13 cellular contexts compared by ENCODE assay signal in genomic region chr16:72284042-72284789, GRCh38.
"Had no signal": no experiment of that assay in that cellular context is flagged by ENCODE, and none has a peak within 500 bp of the region (broad histone marks: within the 10 kb centered on the region; RNA-seq: fewer than 3 reads in every experiment).

No MANE protein-coding gene starts in this region.

- H3K36me3 ChIP-seq: ascending aorta, gastroesophageal sphincter, stomach, thyroid gland had no signal

- DNase-seq: activated CD4-positive, alpha-beta memory T cell treated with anti-CD3 and anti-CD28 coated beads, Interleukin-2, amount 10 ng/mL, durations not matched to agents 7 days and 5 days; activated naive CD8-positive, alpha-beta T cell treated with anti-CD3 and anti-CD28 coated beads, Interleukin-2, amount 10 ng/mL, durations not matched to agents 7 days and 5 days; activated T-cell treated with anti-CD3 and anti-CD28 coated beads, Interleukin-2, amount 50 U/mL, for 72 hours; effector CD8-positive, alpha-beta T cell; stimulated activated CD4-positive, alpha-beta T cell treated with anti-CD3 and anti-CD28 coated beads, Interleukin-4, amount 100 ng/mL, for 4 hours; stomach; T-helper 9 cell; thyroid gland had no signal

- H3K4me1 Mint-ChIP-seq: activated CD4-positive, alpha-beta memory T cell treated with anti-CD3 and anti-CD28 coated beads, Interleukin-2, amount 10 ng/mL, durations not matched to agents 7 days and 5 days; activated naive CD8-positive, alpha-beta T cell treated with anti-CD3 and anti-CD28 coated beads, Interleukin-2, amount 10 ng/mL, durations not matched to agents 7 days and 5 days had no signal

- H3K27me3 ChIP-seq: ascending aorta, gastroesophageal sphincter, stomach, thyroid gland had no signal

- H3K27ac ChIP-seq: ascending aorta, coronary artery, gastroesophageal sphincter, parathyroid adenoma, stomach, thyroid gland had no signal

- H2AFZ ChIP-seq: parathyroid adenoma had no signal

- H3K27me3 Mint-ChIP-seq: activated CD4-positive, alpha-beta memory T cell treated with anti-CD3 and anti-CD28 coated beads, Interleukin-2, amount 10 ng/mL, durations not matched to agents 7 days and 5 days; activated naive CD8-positive, alpha-beta T cell treated with anti-CD3 and anti-CD28 coated beads, Interleukin-2, amount 10 ng/mL, durations not matched to agents 7 days and 5 days had no signal

- H3K4me3 ChIP-seq: ascending aorta, coronary artery, gastroesophageal sphincter, stomach, thyroid gland had no signal

- ATAC-seq: activated T-cell treated with anti-CD3 and anti-CD28 coated beads, Interleukin-2, amount 50 U/mL, for 72 hours; gastroesophageal sphincter had no signal

- H3K4me3 Mint-ChIP-seq: activated CD4-positive, alpha-beta memory T cell treated with anti-CD3 and anti-CD28 coated beads, Interleukin-2, amount 10 ng/mL, durations not matched to agents 7 days and 5 days; activated naive CD8-positive, alpha-beta T cell treated with anti-CD3 and anti-CD28 coated beads, Interleukin-2, amount 10 ng/mL, durations not matched to agents 7 days and 5 days; activated T-cell treated with anti-CD3 and anti-CD28 coated beads, Interleukin-2, amount 50 U/mL, for 72 hours; mesothelial cell of epicardium had no signal

- H3K9ac ChIP-seq: parathyroid adenoma had no signal

- H3K27ac Mint-ChIP-seq: activated CD4-positive, alpha-beta memory T cell treated with anti-CD3 and anti-CD28 coated beads, Interleukin-2, amount 10 ng/mL, durations not matched to agents 7 days and 5 days; activated naive CD8-positive, alpha-beta T cell treated with anti-CD3 and anti-CD28 coated beads, Interleukin-2, amount 10 ng/mL, durations not matched to agents 7 days and 5 days; activated T-cell treated with anti-CD3 and anti-CD28 coated beads, Interleukin-2, amount 50 U/mL, for 72 hours; mesothelial cell of epicardium had no signal

- H3K79me2 ChIP-seq: parathyroid adenoma had no signal

- H3K9me3 ChIP-seq: ascending aorta, gastroesophageal sphincter, stomach, thyroid gland had no signal

- H3K9me3 Mint-ChIP-seq: activated CD4-positive, alpha-beta memory T cell treated with anti-CD3 and anti-CD28 coated beads, Interleukin-2, amount 10 ng/mL, durations not matched to agents 7 days and 5 days; activated naive CD8-positive, alpha-beta T cell treated with anti-CD3 and anti-CD28 coated beads, Interleukin-2, amount 10 ng/mL, durations not matched to agents 7 days and 5 days; activated T-cell treated with anti-CD3 and anti-CD28 coated beads, Interleukin-2, amount 50 U/mL, for 72 hours; mesothelial cell of epicardium had no signal

- H3K36me3 Mint-ChIP-seq: mesothelial cell of epicardium had no signal

- H3K4me1 ChIP-seq: ascending aorta, gastroesophageal sphincter, parathyroid adenoma, stomach, thyroid gland had no signal
